1 cellular context compared by ENCODE assay signal in genomic region chr1:39928809-39929587, GRCh38.
TF ChIP-seq lines count a peak whose summit lies in the region.

No MANE protein-coding gene starts in this region.

TF ChIP-seq in IMR-90, 13 proteins besides CTCF, POLR2A, EP300 and RAD21:
- TF ChIP-seq RCOR1 (IDR thresholded peaks at IDR 0.05; ENCODE audit: insufficient replicate concordance, low read length) = no peak
- no peak for TF ChIP-seq RFX5 (IDR thresholded peaks at IDR 0.05; ENCODE audit: low read depth, low read length)
- no peak for TF ChIP-seq CEBPB (IDR thresholded peaks at IDR 0.05; ENCODE audit: low read depth, low read length)
- no peak for TF ChIP-seq BHLHE40 (IDR thresholded peaks at IDR 0.05; ENCODE audit: low read depth, low read length)
- no peak for TF ChIP-seq MAFK (IDR thresholded peaks at IDR 0.05; ENCODE audit: low read depth, low read length)
- no peak for TF ChIP-seq SMC3 (IDR thresholded peaks at IDR 0.05; ENCODE audit: low read depth, low read length)
- no peak for TF ChIP-seq ELK1 (IDR thresholded peaks at IDR 0.05; ENCODE audit: borderline replicate concordance, low read depth, low read length)
- TF ChIP-seq FOS (IDR thresholded peaks at IDR 0.05; ENCODE audit: low read depth, low read length) = no peak
- no peak for TF ChIP-seq MAZ (IDR thresholded peaks at IDR 0.05; ENCODE audit: borderline replicate concordance, low read depth, low read length)
- TF ChIP-seq CHD1 (IDR thresholded peaks at IDR 0.05; ENCODE audit: low read depth, low read length) = no peak
